ENCODE assay signal across 17 cellular contexts in genomic region chr2:62765619-62766376, GRCh38.
"Had no signal": no experiment of that assay in that cellular context is flagged by ENCODE, and none has a peak within 500 bp of the region (broad histone marks: within the 10 kb centered on the region; RNA-seq: fewer than 3 reads in every experiment).

No MANE protein-coding gene starts in this region.

- H3K36me3 ChIP-seq: left lung, pancreas, sigmoid colon, stomach, thoracic aorta, WERI-Rb-1 had no signal

- H3K27ac ChIP-seq: left lung, pancreas, stomach, thoracic aorta, WERI-Rb-1 had no signal

- H3K27me3 ChIP-seq: left lung, pancreas, sigmoid colon, stomach had no signal

- H3K4me1 ChIP-seq: left lung had no signal

- H3K9me3 ChIP-seq: left lung, mucosa of descending colon, pancreas, sigmoid colon, stomach, thoracic aorta had no signal

- DNase-seq: activated CD4-positive, alpha-beta memory T cell treated with anti-CD3 and anti-CD28 coated beads, Interleukin-2, amount 10 ng/mL, durations not matched to agents 7 days and 5 days; activated CD4-positive, alpha-beta T cell treated with anti-CD3 and anti-CD28 coated beads for 36 hours; activated T-cell treated with anti-CD3 and anti-CD28 coated beads, Interleukin-2, amount 50 U/mL, for 24 hours; amygdala; endodermal cell; erythroblast; hippocampal formation; kidney; left lung; mucosa of descending colon; naive thymus-derived CD4-positive, alpha-beta T cell; pancreas; sigmoid colon; stimulated activated CD4-positive, alpha-beta T cell treated with anti-CD3 and anti-CD28 coated beads, Interleukin-1b, Interleukin-23, amount 100 ng/mL, for 48 hours; stomach; WERI-Rb-1 had no signal

- H3K4me3 ChIP-seq: left lung, mucosa of descending colon, pancreas, sigmoid colon, stomach, thoracic aorta had no signal
